ENCODE assay signal across 2 cellular contexts in genomic region chr5:78260771-78261170, GRCh38.
TF ChIP-seq lines count a peak whose summit lies in the region.

No MANE protein-coding gene starts in this region.

TF ChIP-seq in IMR-90, 13 proteins besides CTCF, POLR2A, EP300 and RAD21:
- TF ChIP-seq USF2 (IDR thresholded peaks at IDR 0.05; ENCODE audit: low read depth, low read length) (peak; percentile 35; the same call in 1 of the 2 replicates), ELK1 (IDR thresholded peaks at IDR 0.05; ENCODE audit: borderline replicate concordance, low read depth, low read length) (no peak)

TF ChIP-seq in K562, 482 proteins besides CTCF, POLR2A, EP300 and RAD21:
- no peak for TF ChIP-seq MYNN (IDR thresholded peaks at IDR 0.05)
- TF ChIP-seq MYNN (CRISPR knock-in tag; IDR thresholded peaks at IDR 0.05): no peak
- no peak for TF ChIP-seq TRIM28 (IDR thresholded peaks at IDR 0.05)
- TF ChIP-seq ZNF316 (IDR thresholded peaks at IDR 0.05): peak; percentile 14; the same call in 1 of the 2 replicates
